Comparison of ENCODE assay signal across 14 cellular contexts in genomic region chr2:73128841-73129535, GRCh38.
"Had no signal": no experiment of that assay in that cellular context is flagged by ENCODE, and none has a peak within 500 bp of the region (broad histone marks: within the 10 kb centered on the region; RNA-seq: fewer than 3 reads in every experiment).

No MANE protein-coding gene starts in this region.

- H3K9me3 ChIP-seq: mucosa of descending colon, neutrophil, right atrium auricular region had no signal

- ATAC-seq: heart left ventricle; left lobe of liver; mucosa of descending colon; naive thymus-derived CD8-positive, alpha-beta T cell had no signal

- H3K4me3 ChIP-seq: heart left ventricle, mucosa of descending colon, right atrium auricular region, smooth muscle cell had no signal

- H3K36me3 Mint-ChIP-seq: naive thymus-derived CD8-positive, alpha-beta T cell; type B pancreatic cell had no signal

- H3K27me3 ChIP-seq: right atrium auricular region had no signal

- H3K4me3 Mint-ChIP-seq: naive thymus-derived CD8-positive, alpha-beta T cell; type B pancreatic cell had no signal

- H3K9me3 Mint-ChIP-seq: naive thymus-derived CD8-positive, alpha-beta T cell; type B pancreatic cell had no signal

- H3K27ac ChIP-seq: heart left ventricle, neutrophil, right atrium auricular region had no signal

- H3K27ac Mint-ChIP-seq: type B pancreatic cell had no signal

- H3K36me3 ChIP-seq: heart left ventricle, neutrophil, right atrium auricular region had no signal

- H3K4me1 ChIP-seq: right atrium auricular region had no signal

- H3K4me1 Mint-ChIP-seq: naive thymus-derived CD8-positive, alpha-beta T cell had no signal

- DNase-seq: dermis blood vessel endothelial cell; erythroblast; heart left ventricle; hypothalamus; kidney glomerular epithelial cell; mucosa of descending colon; naive thymus-derived CD8-positive, alpha-beta T cell; stimulated activated CD4-positive, alpha-beta T cell treated with anti-CD3 and anti-CD28 coated beads, Interleukin-2, amount 100 ng/mL, for 48 hours; stimulated activated naive CD4-positive, alpha-beta T cell treated with Interleukin-2 at 50 U/mL for 16 hours had no signal
